8 cellular contexts compared by ENCODE assay signal in genomic region chr16:84730406-84731106, GRCh38. TPM values are rescaled to one million over a fixed set of nuclear protein-coding genes. Genes with fewer than 3 reads are reported as not detected.
DNase-seq lines count a peak whose midpoint lies in the region; ATAC-seq, FAIRE-seq and TF ChIP-seq lines count a peak whose summit lies in the region.

No MANE protein-coding gene starts in this region.

- TF ChIP-seq CTCF in bronchial epithelial cell (IDR thresholded peaks at IDR 0.05; ENCODE audit: insufficient read depth, low read length, severe bottlenecking) (no peak), kidney epithelial cell (IDR thresholded peaks at IDR 0.05; ENCODE audit: insufficient read depth, low read length, poor library complexity, severe bottlenecking) (no peak)

- H3K9ac ChIP-seq in ES-I3 (ENCODE audit: low read depth, low read length), result peak overlapping the region; percentile 26; the same call in 1 of the 2 replicates

- no peaks in the 10 kb centered on the region for H3K9me3 ChIP-seq in ES-I3 (ENCODE audit: control insufficient read depth, insufficient read depth, low read length)

- DNase-seq in A172 (ENCODE audit: low spot score) (peak; percentile 96), RKO (ENCODE audit: low spot score) (peak; percentile 94), bronchial epithelial cell (ENCODE audit: low read depth) (peak; percentile 92), kidney epithelial cell (ENCODE audit: low read depth) (peak; percentile 89), stromal cell of bone marrow (ENCODE audit: low read depth) (peak; percentile 93), ecto neural progenitor cell (ENCODE audit: low spot score) (no peak)

- no peak for FAIRE-seq in bronchial epithelial cell (lab: Jason Lieb, UNC)

- H3K4me3 ChIP-seq in bronchial epithelial cell (ENCODE audit: low read depth, low read length) (no peak overlapping the region), kidney epithelial cell (ENCODE audit: low read depth, low read length) (no peak overlapping the region)

- peak; percentile 61 for ATAC-seq in HG03159 (IDR thresholded peaks at IDR 0.05; ENCODE audit: unreplicated experiment)

- no peaks in the 10 kb centered on the region for H3K27me3 ChIP-seq in bronchial epithelial cell (ENCODE audit: control insufficient read depth, insufficient read depth, low read length)
- H3K27me3 ChIP-seq in kidney epithelial cell (ENCODE audit: control insufficient read depth, insufficient read depth, low read length), result no peaks in the 10 kb centered on the region

- no peaks in the 10 kb centered on the region for H3K36me3 ChIP-seq in ES-I3 (ENCODE audit: insufficient read depth, low read length)
- peaks cover 1% of the 10 kb centered on the region for H3K36me3 ChIP-seq in bronchial epithelial cell (ENCODE audit: control insufficient read depth, insufficient read depth, low read length)
- no peaks in the 10 kb centered on the region for H3K36me3 ChIP-seq in kidney epithelial cell (ENCODE audit: control insufficient read depth, insufficient read depth, low read length)

- H3K4me1 ChIP-seq in ES-I3 (ENCODE audit: insufficient read depth, low read length), result peaks cover 69% of the 10 kb centered on the region

RNA-seq across cellular contexts. Expression of gene USP10, which starts 30.8 kb away (rescaled TPM):
- total RNA-seq in A172 (2014; rRNA removed; shearing (Covaris generic)), result 76.5 and 106 TPM in 2 replicates
- total RNA-seq in bronchial epithelial cell (33.7 and 47.1 TPM in 2 replicates), kidney epithelial cell (57.6 and 67.8 TPM in 2 replicates)
